Comparison of ENCODE assay signal across 10 cellular contexts in genomic region chr17:10018461-10018891, GRCh38.
DNase-seq lines count a peak whose midpoint lies in the region; ATAC-seq, FAIRE-seq and TF ChIP-seq lines count a peak whose summit lies in the region.
"Had no signal": no experiment of that assay in that cellular context is flagged by ENCODE, and none has a peak within 500 bp of the region (broad histone marks: within the 10 kb centered on the region; RNA-seq: fewer than 3 reads in every experiment).

No MANE protein-coding gene starts in this region.

- H3K4me3 Mint-ChIP-seq in naive thymus-derived CD4-positive, alpha-beta T cell: no peak overlapping the region
- H3K4me3 Mint-ChIP-seq: natural killer cell had no signal

- H4K20me1 ChIP-seq in MM.1S (ENCODE audit: insufficient read depth, low read length): no peaks in the 10 kb centered on the region

- no peaks in the 10 kb centered on the region for H3K27me3 ChIP-seq in naive thymus-derived CD4-positive, alpha-beta T cell (ENCODE audit: control insufficient read depth in 2 of 2, insufficient read depth in 2 of 2, low read length in 2 of 2)
- H3K27me3 ChIP-seq in ascending aorta: no peaks in the 10 kb centered on the region
- H3K27me3 ChIP-seq in MM.1S (replicated peaks; ENCODE audit: insufficient read depth, low read length): no peaks in the 10 kb centered on the region; the same call in 1 of the 2 replicates

- no peak overlapping the region for H3K27ac ChIP-seq in naive thymus-derived CD4-positive, alpha-beta T cell (ENCODE audit: low read depth, low read length)
- H3K27ac ChIP-seq in ascending aorta: no peak overlapping the region
- H3K27ac ChIP-seq in MM.1S (ENCODE audit: low read length): no peak overlapping the region

- peaks cover 0 to 17% (median 0%) of the 10 kb centered on the region in 7 donors for H3K4me1 Mint-ChIP-seq in naive thymus-derived CD4-positive, alpha-beta T cell

- CTCF ChIA-PET in naive thymus-derived CD4-positive, alpha-beta T cell (lab: Charles Lee): no interaction called here

- H3K9ac ChIP-seq in MM.1S (ENCODE audit: low read length): no peak overlapping the region

- no peaks in the 10 kb centered on the region for H3F3A ChIP-seq in MM.1S (ENCODE audit: insufficient read depth, low read length)

- peaks cover 0 to 3% (median 0%) of the 10 kb centered on the region in 11 donors for H3K9me3 Mint-ChIP-seq in naive thymus-derived CD4-positive, alpha-beta T cell
- H3K9me3 Mint-ChIP-seq: natural killer cell had no signal

- no peaks in the 10 kb centered on the region for H3K36me3 ChIP-seq in naive thymus-derived CD4-positive, alpha-beta T cell (ENCODE audit: control insufficient read depth in 2 of 3, insufficient read depth in 3 of 3, low read length in 3 of 3)
- no peaks in the 10 kb centered on the region for H3K36me3 ChIP-seq in ascending aorta
- no peaks in the 10 kb centered on the region for H3K36me3 ChIP-seq in MM.1S (replicated peaks; ENCODE audit: insufficient read depth, low read length)

- DNase-seq in RPMI8226: peak; percentile 54
- no peak for DNase-seq in naive thymus-derived CD4-positive, alpha-beta T cell
- no peak for DNase-seq in D721Med (ENCODE audit: insufficient read length, low spot score)
- DNase-seq in ascending aorta (ENCODE audit: low spot score in 2 of 2): no peak
- no peak for DNase-seq in T1000 (lab: John Stamatoyannopoulos, UW)
- no peak for DNase-seq in MM.1S
- DNase-seq: activated T-cell treated with anti-CD3 and anti-CD28 coated beads for 4 hours, natural killer cell had no signal

- H3K4me3 ChIP-seq in naive thymus-derived CD4-positive, alpha-beta T cell (ENCODE audit: low read length): no peak overlapping the region
- H3K4me3 ChIP-seq in ascending aorta (no peak overlapping the region), MM.1S (ENCODE audit: low read length) (no peak overlapping the region)

- no peak for TF ChIP-seq CTCF in D721Med (IDR thresholded peaks at IDR 0.05; ENCODE audit: insufficient read depth, missing control alignments)
- TF ChIP-seq CTCF in ascending aorta (IDR thresholded peaks at IDR 0.05): no peak
- no peak for TF ChIP-seq CTCF in MM.1S (IDR thresholded peaks at IDR 0.05; ENCODE audit: low read length)

- no peak for FAIRE-seq in D721Med (lab: Jason Lieb, UNC)

- POLR2A ChIA-PET in naive thymus-derived CD4-positive, alpha-beta T cell (lab: Charles Lee): no interaction called here

- H3K27me3 Mint-ChIP-seq in naive thymus-derived CD4-positive, alpha-beta T cell: peaks cover 0 to 22% (median 0%) of the 10 kb centered on the region in 5 donors

- intact Hi-C loops in naive thymus-derived CD4-positive, alpha-beta T cell (cut with micrococcal nuclease): no loop called here
- intact Hi-C loops in ascending aorta (cut with DNase I): no loop called here

- H3K4me2 ChIP-seq in MM.1S (ENCODE audit: low read depth, low read length): no peak overlapping the region

- no peak overlapping the region for H3K27ac Mint-ChIP-seq in naive thymus-derived CD4-positive, alpha-beta T cell

- no peaks in the 10 kb centered on the region for H3K36me3 Mint-ChIP-seq in naive thymus-derived CD4-positive, alpha-beta T cell
- H3K36me3 Mint-ChIP-seq: natural killer cell had no signal

- no peaks in the 10 kb centered on the region for H3K9me2 ChIP-seq in MM.1S (replicated peaks; ENCODE audit: insufficient read depth, low read length)

- H3K9me3 ChIP-seq in naive thymus-derived CD4-positive, alpha-beta T cell (ENCODE audit: control insufficient read depth in 2 of 3, low read length in 3 of 3): no peaks in the 10 kb centered on the region
- H3K9me3 ChIP-seq in ascending aorta (no peaks in the 10 kb centered on the region), MM.1S (replicated peaks; ENCODE audit: insufficient read depth, low read length) (no peaks in the 10 kb centered on the region)

- H2AFZ ChIP-seq in MM.1S (ENCODE audit: low read length): no peak overlapping the region

- ATAC-seq in GM18519 (IDR thresholded peaks at IDR 0.05; ENCODE audit: low FRiP score, unreplicated experiment) (peak; percentile 46), HG02763 (IDR thresholded peaks at IDR 0.05; ENCODE audit: unreplicated experiment) (peak; percentile 52)
- peak; percentile 68 for ATAC-seq in naive thymus-derived CD4-positive, alpha-beta T cell

- no peaks in the 10 kb centered on the region for H3K79me2 ChIP-seq in MM.1S (ENCODE audit: low read length)

- H3K4me1 ChIP-seq in naive thymus-derived CD4-positive, alpha-beta T cell (ENCODE audit: control insufficient read depth in 2 of 2, insufficient read depth in 2 of 2, low read length in 2 of 2): no peaks in the 10 kb centered on the region
- H3K4me1 ChIP-seq in ascending aorta (no peaks in the 10 kb centered on the region), MM.1S (ENCODE audit: low read length) (peaks cover 13% of the 10 kb centered on the region)
